8 cellular contexts compared by ENCODE assay signal in genomic region chr14:102088012-102088792, GRCh38. TPM values are rescaled to one million over a fixed set of nuclear protein-coding genes. Genes with fewer than 3 reads are reported as not detected.
DNase-seq lines count a peak whose midpoint lies in the region; ATAC-seq and TF ChIP-seq lines count a peak whose summit lies in the region.

No MANE protein-coding gene starts in this region.

- no peaks in the 10 kb centered on the region for H3K27me3 Mint-ChIP-seq in CD4-positive, alpha-beta T cell
- H3K27me3 Mint-ChIP-seq in activated T-cell treated with anti-CD3 and anti-CD28 coated beads, Interleukin-2, amount 50 U/mL, for 24 hours = no peaks in the 10 kb centered on the region
- H3K27me3 Mint-ChIP-seq in natural killer cell (ENCODE audit: low read depth in 2 of 2) = no peaks in the 10 kb centered on the region

- H3K36me3 Mint-ChIP-seq in CD4-positive, alpha-beta T cell (ENCODE audit: low read depth) = peaks cover 36% of the 10 kb centered on the region
- peaks cover 35% of the 10 kb centered on the region for H3K36me3 Mint-ChIP-seq in activated T-cell treated with anti-CD3 and anti-CD28 coated beads, Interleukin-2, amount 50 U/mL, for 24 hours (ENCODE audit: low read depth)
- peaks cover 10% of the 10 kb centered on the region for H3K36me3 Mint-ChIP-seq in natural killer cell

- TF ChIP-seq CTCF in CD4-positive, alpha-beta T cell (IDR thresholded peaks at IDR 0.05) = no peak
- TF ChIP-seq CTCF in MM.1S (IDR thresholded peaks at IDR 0.05; ENCODE audit: low read length) (no peak), esophagus muscularis mucosa (IDR thresholded peaks at IDR 0.05) (no peak), natural killer cell (IDR thresholded peaks at IDR 0.05) (no peak)

- DNase-seq in CD4-positive, alpha-beta T cell = peak in 8 of 10 experiments; percentile 18 to 52 (median 30)
- DNase-seq in MM.1S (no peak), esophagus muscularis mucosa (ENCODE audit: extremely low spot score) (no peak), natural killer cell (peak; percentile 39)
- DNase-seq in activated T-cell treated with anti-CD3 and anti-CD28 coated beads, Interleukin-2, amount 50 U/mL, for 24 hours = peak; percentile 83

- TF ChIP-seq EP300 in esophagus muscularis mucosa (IDR thresholded peaks at IDR 0.05) = no peak

- H3K9ac ChIP-seq in MM.1S (ENCODE audit: low read length) = peak overlapping the region; percentile 75; the same call in 1 of the 2 replicates
- H3K9ac ChIP-seq in stomach smooth muscle (ENCODE audit: low read length in 2 of 2) = peak overlapping the region; percentile 87 to 95

- WGBS in esophagus muscularis mucosa = 38% methylated on average over 38 of the region's 39 CpGs

- no peak for TF ChIP-seq POLR2A in esophagus muscularis mucosa (IDR thresholded peaks at IDR 0.05; ENCODE audit: low read depth)

- H3K79me2 ChIP-seq in MM.1S (ENCODE audit: low read length) = peaks cover 28% of the 10 kb centered on the region

- H3K4me1 Mint-ChIP-seq in CD4-positive, alpha-beta T cell (ENCODE audit: low read depth) = peaks cover 57% of the 10 kb centered on the region
- peaks cover 47% of the 10 kb centered on the region for H3K4me1 Mint-ChIP-seq in activated T-cell treated with anti-CD3 and anti-CD28 coated beads, Interleukin-2, amount 50 U/mL, for 24 hours (ENCODE audit: low read depth)
- H3K4me1 Mint-ChIP-seq in natural killer cell = peaks cover 48% of the 10 kb centered on the region in 2 donors

- intact Hi-C loops in CD4-positive, alpha-beta T cell (cut with DNase I, micrococcal nuclease) = loop anchor here (5.0 to 10.0 kb wide), 4 partner anchors 53 to 689 kb away; partner anchors contain the start of genes PPP2R5C (in 1 of the 2) and TRAF3 (in 1 of the 2)
- intact Hi-C loops in esophagus muscularis mucosa (cut with DNase I) = no loop called here
- intact Hi-C loops in natural killer cell (cut with micrococcal nuclease) = loop anchor here (10.0 kb wide), 1 partner anchor 263 kb away; no protein-coding TSS in a partner anchor

- no peaks in the 10 kb centered on the region for H3K9me3 Mint-ChIP-seq in CD4-positive, alpha-beta T cell
- no peaks in the 10 kb centered on the region for H3K9me3 Mint-ChIP-seq in activated T-cell treated with anti-CD3 and anti-CD28 coated beads, Interleukin-2, amount 50 U/mL, for 24 hours
- H3K9me3 Mint-ChIP-seq in natural killer cell = no peaks in the 10 kb centered on the region

- peak overlapping the region; percentile 68 for H3K4me3 ChIP-seq in MM.1S (ENCODE audit: low read length)
- peak overlapping the region; percentile 90 to 94 (median 92) for H3K4me3 ChIP-seq in esophagus muscularis mucosa
- peak overlapping the region; percentile 50 to 78 for H3K4me3 ChIP-seq in stomach smooth muscle (ENCODE audit: low read length in 2 of 2)

- no peak for ATAC-seq in CD4-positive, alpha-beta T cell (ENCODE audit: poor library complexity)
- peak in 1 of 3 donors; percentile 7 for ATAC-seq in natural killer cell
- no peak for ATAC-seq in HG03520 (IDR thresholded peaks at IDR 0.05; ENCODE audit: unreplicated experiment)
- ATAC-seq in HG03095 (IDR thresholded peaks at IDR 0.05; ENCODE audit: unreplicated experiment) = no peak

- H3K27ac ChIP-seq in CD4-positive, alpha-beta T cell (ENCODE audit: low read depth, low read length) = peak overlapping the region; percentile 78
- H3K27ac ChIP-seq in MM.1S (ENCODE audit: low read length) (no peak overlapping the region), esophagus muscularis mucosa (replicated peaks in 1 of 4) (peak overlapping the region; percentile 98 to 100 (median 100)), stomach smooth muscle (ENCODE audit: low read length) (peak overlapping the region; percentile 93)

- H3K4me1 ChIP-seq in MM.1S (ENCODE audit: low read length) (0 out of 2 replicates have a peak, but pooled peaks cover 5% of the 10 kb centered on the region), esophagus muscularis mucosa (peaks cover 28 to 43% (median 39%) of the 10 kb centered on the region in 4 donors), stomach smooth muscle (ENCODE audit: control insufficient read depth, insufficient read depth, low read length) (peaks cover 29% of the 10 kb centered on the region)

- H3K4me2 ChIP-seq in MM.1S (ENCODE audit: low read depth, low read length) = peak overlapping the region; percentile 63; the same call in 1 of the 2 replicates

- 0 out of 2 replicates have a peak overlapping the region, but pooled peaks have one; percentile 70 for H2AFZ ChIP-seq in MM.1S (ENCODE audit: low read length)

- H3K36me3 ChIP-seq in MM.1S (replicated peaks; ENCODE audit: insufficient read depth, low read length) = peaks cover 2% of the 10 kb centered on the region; the same call in 1 of the 2 replicates
- H3K36me3 ChIP-seq in esophagus muscularis mucosa = peaks cover 15 to 26% (median 24%) of the 10 kb centered on the region in 4 donors
- H3K36me3 ChIP-seq in stomach smooth muscle (ENCODE audit: control insufficient read depth in 2 of 2, insufficient read depth in 2 of 2, low read length in 2 of 2) = peaks cover 19 to 25% of the 10 kb centered on the region in 2 donors

- H3K9me3 ChIP-seq in CD4-positive, alpha-beta T cell (ENCODE audit: control insufficient read depth, low read length) = no peaks in the 10 kb centered on the region
- H3K9me3 ChIP-seq in MM.1S (replicated peaks; ENCODE audit: insufficient read depth, low read length) (no peaks in the 10 kb centered on the region), esophagus muscularis mucosa (no peaks in the 10 kb centered on the region), stomach smooth muscle (ENCODE audit: control insufficient read depth in 2 of 2, low read length in 2 of 2) (no peaks in the 10 kb centered on the region)

- H3K9me2 ChIP-seq in MM.1S (replicated peaks; ENCODE audit: insufficient read depth, low read length) = no peaks in the 10 kb centered on the region

- POLR2A ChIA-PET in CD4-positive, alpha-beta T cell (lab: Charles Lee) = interaction anchor here (0.6 to 2.3 kb wide), 7 partner anchors 8 to 1528 kb away, joined by 3 to 12 read pairs (median 6); partner anchors contain the start of genes DYNC1H1 and WDR20

- H4K20me1 ChIP-seq in MM.1S (ENCODE audit: insufficient read depth, low read length) = no peaks in the 10 kb centered on the region; the same call in 1 of the 2 replicates

- no peaks in the 10 kb centered on the region for H3K27me3 ChIP-seq in CD4-positive, alpha-beta T cell (ENCODE audit: control insufficient read depth, insufficient read depth, low read length)
- H3K27me3 ChIP-seq in MM.1S (replicated peaks; ENCODE audit: insufficient read depth, low read length) (no peaks in the 10 kb centered on the region), esophagus muscularis mucosa (no peaks in the 10 kb centered on the region), stomach smooth muscle (ENCODE audit: control insufficient read depth in 1 of 2, insufficient read depth in 2 of 2, low read length in 2 of 2) (no peaks in the 10 kb centered on the region)

- peaks cover 2% of the 10 kb centered on the region; the same call in 1 of the 2 replicates for H3F3A ChIP-seq in MM.1S (ENCODE audit: insufficient read depth, low read length)

- H3K4me3 Mint-ChIP-seq in CD4-positive, alpha-beta T cell = peak overlapping the region; percentile 93
- peak overlapping the region; percentile 82 for H3K4me3 Mint-ChIP-seq in activated T-cell treated with anti-CD3 and anti-CD28 coated beads, Interleukin-2, amount 50 U/mL, for 24 hours
- H3K4me3 Mint-ChIP-seq in natural killer cell = peak overlapping the region; percentile 93

- CTCF ChIA-PET in CD4-positive, alpha-beta T cell (lab: Charles Lee) = interaction anchor here (0.6 to 2.1 kb wide), 3 partner anchors 9 to 226 kb away, joined by 3 to 8 read pairs (median 3); no protein-coding TSS in a partner anchor

- H3K27ac Mint-ChIP-seq in CD4-positive, alpha-beta T cell = peak overlapping the region; percentile 82
- peak overlapping the region; percentile 97 for H3K27ac Mint-ChIP-seq in activated T-cell treated with anti-CD3 and anti-CD28 coated beads, Interleukin-2, amount 50 U/mL, for 24 hours
- peak overlapping the region; percentile 37 to 95 for H3K27ac Mint-ChIP-seq in natural killer cell

RNA-seq across cellular contexts. Expression of gene HSP90AA1, which starts 1.4 kb away (rescaled TPM):
- total RNA-seq in CD4-positive, alpha-beta T cell = 100 to 1,000 TPM; 451 to 462 TPM
- 100 to 1,000 TPM; 256 to 605 (median 376) TPM for total RNA-seq in esophagus muscularis mucosa
- total RNA-seq in natural killer cell = 100 to 1,000 TPM; 470 to 665 (median 663) TPM

RNA-seq across cellular contexts. Expression of gene WDR20, which starts 51.5 kb away (rescaled TPM):
- 10 to 100 TPM; 40.1 to 41.2 TPM for total RNA-seq in CD4-positive, alpha-beta T cell
- total RNA-seq in esophagus muscularis mucosa (10 to 100 TPM; 16.6 to 26.6 (median 22.3) TPM), natural killer cell (10 to 100 TPM; 55.5 to 66.7 (median 62.2) TPM)

Comparison
In these comparisons a context has a peak if more than half of its experiments do, and no peak if none do; other contexts are left out.
1. DNase-seq: peak in CD4-positive, alpha-beta T cell (8 of 10), activated T-cell treated with anti-CD3 and anti-CD28 coated beads, Interleukin-2, amount 50 U/mL, for 24 hours (single experiment) and natural killer cell (single experiment); none in MM.1S (single experiment) and esophagus muscularis mucosa (single experiment).
2. Peak in every context shown above with its lines, with median percentiles within 50 percentile points of each other: H3K27ac Mint-ChIP-seq, H3K4me3 Mint-ChIP-seq and H3K4me3 ChIP-seq.